In genomic region chr11:65588199-65589054, GRCh38 we compare ENCODE assay signal across 8 cellular contexts. TPM values are rescaled to one million over a fixed set of nuclear protein-coding genes. Genes with fewer than 3 reads are reported as not detected.
DNase-seq lines count a peak whose midpoint lies in the region; ATAC-seq and TF ChIP-seq lines count a peak whose summit lies in the region.

No MANE protein-coding gene starts in this region.

- H3K9me3 ChIP-seq in mesenchymal stem cell (ENCODE audit: control insufficient read depth, low read length): no peaks in the 10 kb centered on the region

- peak overlapping the region; percentile 85 for H4K8ac ChIP-seq in mesenchymal stem cell (ENCODE audit: low read length)

- peak overlapping the region; percentile 66 for H2AK5ac ChIP-seq in mesenchymal stem cell (ENCODE audit: low read length, severe bottlenecking)

- H3K27ac ChIP-seq in mesenchymal stem cell (ENCODE audit: low read length, poor library complexity, severe bottlenecking): no peak overlapping the region

- no peaks in the 10 kb centered on the region for H3K9me3 Mint-ChIP-seq in WTC11
- H3K9me3 Mint-ChIP-seq in central memory CD8-positive, alpha-beta T cell: no peaks in the 10 kb centered on the region
- H3K9me3 Mint-ChIP-seq in stimulated activated memory B cell treated with anti-CD40 and anti-IgM and Interleukin-4, amounts not matched to agents 10 μg/mL and 1 μg/mL and 100 μg/mL, for 72 hours: no peaks in the 10 kb centered on the region

- H2AFZ ChIP-seq in mesenchymal stem cell (ENCODE audit: low read depth, low read length): no peak overlapping the region

- TF ChIP-seq CTCF in GM12873 (IDR thresholded peaks at IDR 0.05; ENCODE audit: insufficient read depth, low read depth, low read length, missing control alignments) (peak; percentile 88), WTC11 (IDR thresholded peaks at IDR 0.05) (peak; percentile 49)

- peak overlapping the region; percentile 27 to 42 for H2BK12ac ChIP-seq in mesenchymal stem cell (ENCODE audit: low read length in 2 of 2)

- CTCF ChIA-PET in WTC11 (lab: Charles Lee): interaction anchor here (0.5 to 13.8 kb wide), 17 partner anchors 11 to 1785 kb away, joined by 3 to 311 read pairs (median 5); partner anchors contain the start of genes CLCF1, EHBP1L1, FAM89B and LTBP3

- no peak overlapping the region for H3K4me2 ChIP-seq in mesenchymal stem cell (ENCODE audit: low read length, poor library complexity, severe bottlenecking)

- H3K4ac ChIP-seq in mesenchymal stem cell (ENCODE audit: low read depth in 1 of 2, low read length in 2 of 2): peak overlapping the region in 1 of 2 experiments; percentile 54

- H2BK15ac ChIP-seq in mesenchymal stem cell (ENCODE audit: low read depth, poor library complexity, severe bottlenecking): no peak overlapping the region

- H3K79me1 ChIP-seq in mesenchymal stem cell (replicated peaks; ENCODE audit: low read length, poor library complexity, severe bottlenecking): peaks cover 17% of the 10 kb centered on the region

- peaks cover 77% of the 10 kb centered on the region for H3K27me3 Mint-ChIP-seq in WTC11 (ENCODE audit: low read depth)
- H3K27me3 Mint-ChIP-seq in central memory CD8-positive, alpha-beta T cell: no peaks in the 10 kb centered on the region
- no peaks in the 10 kb centered on the region for H3K27me3 Mint-ChIP-seq in stimulated activated memory B cell treated with anti-CD40 and anti-IgM and Interleukin-4, amounts not matched to agents 10 μg/mL and 1 μg/mL and 100 μg/mL, for 72 hours

- H2BK5ac ChIP-seq in mesenchymal stem cell (ENCODE audit: low read depth, low read length, poor library complexity, severe bottlenecking): no peak overlapping the region

- POLR2A ChIA-PET in WTC11 (lab: Charles Lee): interaction anchor here (0.6 kb wide), 1 partner anchor 38 kb away, joined by 3 read pairs; no protein-coding TSS in a partner anchor

- H3K14ac ChIP-seq in mesenchymal stem cell (ENCODE audit: low read length in 2 of 2): peak overlapping the region in 1 of 2 experiments; percentile 41

- H3K27me3 ChIP-seq in mesenchymal stem cell (ENCODE audit: control insufficient read depth in 1 of 2, insufficient read depth in 1 of 2, low read length in 2 of 2): no peaks in the 10 kb centered on the region

- peak overlapping the region in 1 of 2 experiments; percentile 6 for H3K23ac ChIP-seq in mesenchymal stem cell (ENCODE audit: low read length in 2 of 2)

- H3K4me1 ChIP-seq in mesenchymal stem cell (ENCODE audit: control insufficient read depth, insufficient read depth, low read depth, low read length): peaks cover 38% of the 10 kb centered on the region

- DNase-seq in KBM-7 (peak; percentile 78), WTC11 (ENCODE audit: low spot score) (peak; percentile 80), mesenchymal stem cell (peak; percentile 59), A172 (ENCODE audit: low spot score) (no peak)
- DNase-seq in central memory CD8-positive, alpha-beta T cell (ENCODE audit: low spot score in 2 of 2): peak; percentile 62 to 71

- H3K27ac Mint-ChIP-seq in WTC11: 0 out of 2 replicates have a peak overlapping the region, but pooled peaks have one; percentile 19
- H3K27ac Mint-ChIP-seq in central memory CD8-positive, alpha-beta T cell (ENCODE audit: low read depth): peak overlapping the region; percentile 87
- peak overlapping the region; percentile 98 for H3K27ac Mint-ChIP-seq in stimulated activated memory B cell treated with anti-CD40 and anti-IgM and Interleukin-4, amounts not matched to agents 10 μg/mL and 1 μg/mL and 100 μg/mL, for 72 hours

- ATAC-seq in GM21723 (IDR thresholded peaks at IDR 0.05; ENCODE audit: unreplicated experiment) (peak; percentile 69), WTC11 (peak; percentile 49)
- ATAC-seq in central memory CD8-positive, alpha-beta T cell (replicated peaks; ENCODE audit: extremely low read depth, poor library complexity, severe bottlenecking): peak; percentile 90
- ATAC-seq in stimulated activated memory B cell treated with anti-CD40 and anti-IgM and Interleukin-4, amounts not matched to agents 10 μg/mL and 1 μg/mL and 100 μg/mL, for 72 hours: peak; percentile 91

- peak overlapping the region; percentile 88 for H4K91ac ChIP-seq in mesenchymal stem cell (ENCODE audit: low read length)

- 66% methylated on average over 13 of the region's 13 CpGs for WGBS in mesenchymal stem cell

- peaks cover 50 to 53% of the 10 kb centered on the region in 2 experiments for H3K36me3 ChIP-seq in mesenchymal stem cell (ENCODE audit: control insufficient read depth in 1 of 2, insufficient read depth in 2 of 2, low read depth in 1 of 2, low read length in 2 of 2)

- H3K9ac ChIP-seq in mesenchymal stem cell (ENCODE audit: low read length): peak overlapping the region; percentile 59

- peak overlapping the region; percentile 11 for H2BK120ac ChIP-seq in mesenchymal stem cell (ENCODE audit: low read depth, low read length)

- H3K4me3 Mint-ChIP-seq in WTC11: no peak overlapping the region
- peak overlapping the region; percentile 60 for H3K4me3 Mint-ChIP-seq in central memory CD8-positive, alpha-beta T cell
- H3K4me3 Mint-ChIP-seq in stimulated activated memory B cell treated with anti-CD40 and anti-IgM and Interleukin-4, amounts not matched to agents 10 μg/mL and 1 μg/mL and 100 μg/mL, for 72 hours: peak overlapping the region; percentile 61

- no peaks in the 10 kb centered on the region for H3K36me3 Mint-ChIP-seq in WTC11
- H3K36me3 Mint-ChIP-seq in central memory CD8-positive, alpha-beta T cell (ENCODE audit: insufficient read depth): peaks cover 20% of the 10 kb centered on the region
- H3K36me3 Mint-ChIP-seq in stimulated activated memory B cell treated with anti-CD40 and anti-IgM and Interleukin-4, amounts not matched to agents 10 μg/mL and 1 μg/mL and 100 μg/mL, for 72 hours: peaks cover 50% of the 10 kb centered on the region

- no peak overlapping the region for H3K4me3 ChIP-seq in mesenchymal stem cell (ENCODE audit: insufficient read depth in 1 of 2, low read depth in 1 of 2, low read length in 2 of 2)

- peaks cover 37% of the 10 kb centered on the region for H3K4me1 Mint-ChIP-seq in WTC11
- H3K4me1 Mint-ChIP-seq in central memory CD8-positive, alpha-beta T cell: peaks cover 34% of the 10 kb centered on the region
- H3K4me1 Mint-ChIP-seq in stimulated activated memory B cell treated with anti-CD40 and anti-IgM and Interleukin-4, amounts not matched to agents 10 μg/mL and 1 μg/mL and 100 μg/mL, for 72 hours: peaks cover 65% of the 10 kb centered on the region

- peak overlapping the region; percentile 29 to 63 for H3K18ac ChIP-seq in mesenchymal stem cell (ENCODE audit: low read depth in 1 of 2, low read length in 2 of 2)

- in situ Hi-C loops in KBM-7 (cut with MboI; ENCODE audit: low pct_unique_long_range_greater_than_20kb, low sequenced_read_pairs): no loop called here

TF ChIP-seq in WTC11, 78 proteins besides CTCF, POLR2A, EP300 and RAD21:
- TF ChIP-seq ELF4 (CRISPR knock-in tag; IDR thresholded peaks at IDR 0.05; ENCODE audit: low read depth) (no peak), FOXP1 (CRISPR knock-in tag; IDR thresholded peaks at IDR 0.05; ENCODE audit: borderline replicate concordance) (peak; percentile 17; the same call in 1 of the 2 replicates), CREB1 (CRISPR knock-in tag; IDR thresholded peaks at IDR 0.05) (no peak), ZSCAN18 (CRISPR knock-in tag; IDR thresholded peaks at IDR 0.05) (no peak), HMGXB4 (CRISPR knock-in tag; IDR thresholded peaks at IDR 0.05) (peak; percentile 60; the same call in 1 of the 2 replicates)

RNA-seq across cellular contexts. Expression of gene KCNK7, which starts 7.2 kb away (rescaled TPM):
- total RNA-seq in WTC11 (2021): 1.4 to 2.1 TPM (median 2.0 TPM) in 3 replicates
- polyA plus RNA-seq in mesenchymal stem cell (2013, experiment 1 of 2): 0.04 TPM
- 0.08 TPM for polyA plus RNA-seq in mesenchymal stem cell (2013, experiment 2 of 2)
- 0.86 TPM in 1 of 2 replicates, not detected in the other for total RNA-seq in A172 (2014; rRNA removed; shearing (Covaris generic))

RNA-seq across cellular contexts. Expression of gene EHBP1L1, which starts 12.6 kb away (rescaled TPM):
- total RNA-seq in WTC11 (2021): 11.8 to 13.7 TPM (median 12.6 TPM) in 3 replicates
- polyA plus RNA-seq in mesenchymal stem cell (2013, experiment 1 of 2): 22.5 TPM
- polyA plus RNA-seq in mesenchymal stem cell (2013, experiment 2 of 2): 22.6 TPM
- total RNA-seq in A172 (2014; rRNA removed; shearing (Covaris generic)): 50.1 and 83.3 TPM in 2 replicates

RNA-seq across cellular contexts. Expression of gene FAM89B, which starts 16.1 kb away (rescaled TPM):
- 13.3 to 17.5 TPM (median 16.7 TPM) in 3 replicates for total RNA-seq in WTC11 (2021)
- polyA plus RNA-seq in mesenchymal stem cell (2013, experiment 1 of 2): 50.0 TPM
- polyA plus RNA-seq in mesenchymal stem cell (2013, experiment 2 of 2): 53.5 TPM
- 39.2 and 62.8 TPM in 2 replicates for total RNA-seq in A172 (2014; rRNA removed; shearing (Covaris generic))

RNA-seq across cellular contexts. Expression of gene ZNRD2, which starts 18.1 kb away (rescaled TPM):
- total RNA-seq in WTC11 (2021): 54.8 to 70.9 TPM (median 55.7 TPM) in 3 replicates
- polyA plus RNA-seq in mesenchymal stem cell (2013, experiment 1 of 2): 64.9 TPM
- polyA plus RNA-seq in mesenchymal stem cell (2013, experiment 2 of 2): 59.8 TPM
- total RNA-seq in A172 (2014; rRNA removed; shearing (Covaris generic)): 46.9 and 57.0 TPM in 2 replicates

RNA-seq across cellular contexts. Expression of gene MAP3K11, which starts 25.6 kb away (rescaled TPM):
- total RNA-seq in WTC11 (2021): 46.1 to 56.1 TPM (median 52.8 TPM) in 3 replicates
- 36.7 TPM for polyA plus RNA-seq in mesenchymal stem cell (2013, experiment 1 of 2)
- 36.1 TPM for polyA plus RNA-seq in mesenchymal stem cell (2013, experiment 2 of 2)
- total RNA-seq in A172 (2014; rRNA removed; shearing (Covaris generic)): 38.2 and 39.2 TPM in 2 replicates

Comparison
In these comparisons a context has a peak if more than half of its experiments do, and no peak if none do; other contexts are left out.
1. H3K27ac Mint-ChIP-seq: peak in every context shown above with its lines; median percentile 98 in stimulated activated memory B cell treated with anti-CD40 and anti-IgM and Interleukin-4, amounts not matched to agents 10 μg/mL and 1 μg/mL and 100 μg/mL, for 72 hours; 87 in central memory CD8-positive, alpha-beta T cell; 19 in WTC11.